Comparison of ENCODE assay signal across 1 cellular context in the genomic region with DNA sequence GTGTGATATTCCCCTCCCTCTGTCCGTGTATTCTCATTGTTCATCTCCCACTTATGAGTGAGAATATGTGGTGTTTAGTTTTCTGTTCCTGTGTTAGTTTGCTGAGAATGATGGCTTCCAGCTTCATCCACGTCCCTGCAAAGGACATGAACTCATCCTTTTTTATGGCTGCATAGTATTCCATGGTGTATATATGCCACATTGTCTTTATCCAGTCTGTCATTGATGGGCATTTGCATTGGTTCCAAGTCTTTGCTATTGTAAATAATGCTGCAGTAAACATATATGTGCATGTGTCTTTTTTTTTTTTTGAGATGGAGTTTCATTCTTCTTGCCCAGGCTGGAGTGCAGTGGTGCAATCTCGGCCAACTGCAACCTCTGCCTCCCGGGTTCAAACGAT. TPM values are rescaled to one million over a fixed set of nuclear protein-coding genes. Genes with fewer than 3 reads are reported as not detected.
"Had no signal": no experiment of that assay in that cellular context is flagged by ENCODE, and none has a peak within 500 bp of the region (broad histone marks: within the 10 kb centered on the region; RNA-seq: fewer than 3 reads in every experiment).

No MANE protein-coding gene starts in this region.

RNA-seq across cellular contexts. Expression of gene USP2, which starts 56.0 kb away (rescaled TPM):
- total RNA-seq: GM23248 had no signal
